Comparison of ENCODE assay signal across 8 cellular contexts in the genomic region with DNA sequence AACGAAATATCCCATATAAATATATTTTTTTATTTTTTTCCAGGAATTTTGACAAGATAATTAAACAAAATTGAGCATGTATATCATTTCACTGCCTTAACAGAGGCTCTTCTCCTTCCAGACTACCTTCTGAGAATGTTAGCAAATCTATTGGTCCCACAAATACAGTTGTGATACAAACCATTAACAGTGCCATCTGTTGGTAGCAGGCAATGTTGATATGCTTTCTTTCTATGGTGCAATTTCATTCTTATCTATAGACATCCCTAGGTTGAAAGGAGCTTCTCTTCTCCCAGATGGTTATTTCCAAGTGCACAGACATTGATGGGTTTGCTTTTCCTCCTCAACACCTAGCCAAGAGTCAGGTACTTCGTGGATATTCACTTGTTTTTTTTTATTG.
DNase-seq lines count a peak whose midpoint lies in the region; ATAC-seq, FAIRE-seq and TF ChIP-seq lines count a peak whose summit lies in the region.
"Had no signal": no experiment of that assay in that cellular context is flagged by ENCODE, and none has a peak within 500 bp of the region (broad histone marks: within the 10 kb centered on the region; RNA-seq: fewer than 3 reads in every experiment).

No MANE protein-coding gene starts in this region.

- no peaks in the 10 kb centered on the region for H3K9me2 ChIP-seq in OCI-LY1 (ENCODE audit: low read depth, low read length)

- no peaks in the 10 kb centered on the region for H3K4me1 Mint-ChIP-seq in stimulated activated naive CD8-positive, alpha-beta T cell treated with anti-CD3 and anti-CD28 coated beads, Interleukin-15, amount 100 ng/mL, for 72 hours
- H3K4me1 Mint-ChIP-seq: activated B cell treated with CpG ODN at 0.5 μM for 24 hours had no signal

- peak; percentile 17 for DNase-seq in GM13977 (ENCODE audit: low spot score)
- no peak for DNase-seq in activated CD8-positive, alpha-beta memory T cell treated with anti-CD3 and anti-CD28 coated beads for 24 hours
- DNase-seq in stimulated activated naive CD8-positive, alpha-beta T cell treated with anti-CD3 and anti-CD28 coated beads, Interleukin-15, amount 100 ng/mL, for 72 hours: no peak
- DNase-seq in activated CD4-positive, alpha-beta T cell treated with anti-CD3 and anti-CD28 coated beads for 4 hours: no peak
- DNase-seq: activated B cell treated with CpG ODN at 0.5 μM for 24 hours had no signal

- H3K27ac ChIP-seq in OCI-LY1 (ENCODE audit: low read depth, low read length, poor library complexity, severe bottlenecking): no peak overlapping the region

- no peak overlapping the region for H3K4me2 ChIP-seq in OCI-LY1 (ENCODE audit: low read length)

- no peaks in the 10 kb centered on the region for H3K27me3 Mint-ChIP-seq in stimulated activated naive CD8-positive, alpha-beta T cell treated with anti-CD3 and anti-CD28 coated beads, Interleukin-15, amount 100 ng/mL, for 72 hours
- H3K27me3 Mint-ChIP-seq: activated B cell treated with CpG ODN at 0.5 μM for 24 hours had no signal

- no peak overlapping the region for H3K4me3 Mint-ChIP-seq in stimulated activated naive CD8-positive, alpha-beta T cell treated with anti-CD3 and anti-CD28 coated beads, Interleukin-15, amount 100 ng/mL, for 72 hours
- H3K4me3 Mint-ChIP-seq: activated B cell treated with CpG ODN at 0.5 μM for 24 hours had no signal

- no peaks in the 10 kb centered on the region for H3K27me3 ChIP-seq in OCI-LY1 (ENCODE audit: insufficient read depth, low read length)

- H3F3A ChIP-seq in OCI-LY1 (ENCODE audit: insufficient read depth, low read length): no peaks in the 10 kb centered on the region

- in situ Hi-C loops in GM13977 (cut with MboI; ENCODE audit: low pct_unique_long_range_greater_than_20kb, low sequenced_read_pairs, unreplicated experiment): no loop called here

- no peak overlapping the region for H3K9ac ChIP-seq in OCI-LY1 (ENCODE audit: low read length)

- peak; percentile 93 for FAIRE-seq in islet of Langerhans (lab: Jason Lieb, UNC)

- peak; percentile 46 for TF ChIP-seq CTCF in GM13977 (IDR thresholded peaks at IDR 0.05; ENCODE audit: extremely low read depth, insufficient read depth, missing control alignments)
- TF ChIP-seq CTCF in OCI-LY1 (IDR thresholded peaks at IDR 0.05; ENCODE audit: low read length): peak; percentile 43

- H3K27ac Mint-ChIP-seq in stimulated activated naive CD8-positive, alpha-beta T cell treated with anti-CD3 and anti-CD28 coated beads, Interleukin-15, amount 100 ng/mL, for 72 hours: no peak overlapping the region
- H3K27ac Mint-ChIP-seq: activated B cell treated with CpG ODN at 0.5 μM for 24 hours had no signal

- ATAC-seq in HG02973 (IDR thresholded peaks at IDR 0.05; ENCODE audit: unreplicated experiment): peak; percentile 68
- ATAC-seq in stimulated activated naive CD8-positive, alpha-beta T cell treated with anti-CD3 and anti-CD28 coated beads, Interleukin-15, amount 100 ng/mL, for 72 hours: no peak

- no peaks in the 10 kb centered on the region for H3K79me2 ChIP-seq in OCI-LY1 (ENCODE audit: insufficient read depth, low read length)

- H3K4me3 ChIP-seq in OCI-LY1 (ENCODE audit: low read depth, low read length, poor library complexity, severe bottlenecking): no peak overlapping the region

- no peaks in the 10 kb centered on the region for H3K4me1 ChIP-seq in OCI-LY1 (ENCODE audit: insufficient read depth, low read length, severe bottlenecking)

- H3K9me3 Mint-ChIP-seq in stimulated activated naive CD8-positive, alpha-beta T cell treated with anti-CD3 and anti-CD28 coated beads, Interleukin-15, amount 100 ng/mL, for 72 hours: peaks cover 0 to 16% of the 10 kb centered on the region in 2 donors
- H3K9me3 Mint-ChIP-seq: activated B cell treated with CpG ODN at 0.5 μM for 24 hours had no signal

- no peaks in the 10 kb centered on the region for H3K9me3 ChIP-seq in OCI-LY1 (ENCODE audit: low read length)

- H3K36me3 ChIP-seq in OCI-LY1 (ENCODE audit: insufficient read depth, low read length): no peaks in the 10 kb centered on the region

- H2AFZ ChIP-seq in OCI-LY1 (ENCODE audit: low read length): no peak overlapping the region

- H4K20me1 ChIP-seq in OCI-LY1 (ENCODE audit: insufficient read depth, low read length): no peaks in the 10 kb centered on the region
